14 cellular contexts compared by ENCODE assay signal in the genomic region with DNA sequence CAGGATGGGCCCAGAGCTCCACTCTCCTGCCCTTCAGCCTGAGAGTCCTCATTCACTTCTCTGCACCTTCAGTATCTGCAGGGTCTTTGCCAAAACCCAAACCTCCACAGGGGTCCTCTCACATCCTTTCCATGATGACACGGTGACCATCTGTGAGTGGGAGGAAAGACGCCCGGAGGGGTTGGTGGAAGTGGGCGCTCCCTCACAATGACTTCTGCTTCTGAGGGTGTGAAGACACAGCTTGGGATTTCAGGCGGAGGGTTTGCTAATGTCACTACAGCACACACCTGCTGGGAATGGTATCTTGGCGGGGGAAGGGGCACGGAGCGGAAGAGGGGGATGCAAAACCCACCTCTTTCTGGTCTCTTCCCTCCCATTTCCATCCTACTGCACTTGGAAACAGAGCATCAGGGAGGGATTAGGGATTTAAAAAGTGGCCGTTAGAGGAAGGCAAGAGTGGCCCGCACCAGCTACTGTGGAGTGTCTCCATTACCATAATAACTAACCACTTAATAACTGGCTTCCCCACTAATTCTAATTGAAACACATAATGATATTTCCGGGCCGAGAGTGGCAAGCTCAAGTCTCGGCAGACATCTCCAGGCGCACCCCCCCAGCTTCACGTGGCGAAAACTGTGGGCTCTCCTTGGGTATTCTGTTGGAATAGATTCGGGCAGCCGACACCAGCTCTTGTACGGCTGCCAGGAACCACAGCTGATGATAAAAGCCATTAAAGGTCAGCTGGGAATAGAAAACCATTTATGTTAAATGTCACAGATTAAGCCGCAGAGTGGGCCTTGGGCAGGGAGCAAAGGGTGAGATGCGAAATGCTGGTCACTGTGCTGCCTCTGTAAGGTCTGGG.
A peak's percentile ranks its signal among the peaks of the same experiment; 100 is the strongest.
DNase-seq lines count a peak whose midpoint lies in the region; ATAC-seq lines count a peak whose summit lies in the region.
"Had no signal": no experiment of that assay in that cellular context is flagged by ENCODE, and none has a peak within 500 bp of the region (broad histone marks: within the 10 kb centered on the region; RNA-seq: fewer than 3 reads in every experiment).

No MANE protein-coding gene starts in this region.

- intact Hi-C loops in left ventricle myocardium superior (cut with micrococcal nuclease), result no loop called here

- peak; percentile 49 for ATAC-seq in left ventricle myocardium superior
- no peak for ATAC-seq in GM21367 (IDR thresholded peaks at IDR 0.05; ENCODE audit: unreplicated experiment)
- no peak for ATAC-seq in HG03432 (IDR thresholded peaks at IDR 0.05; ENCODE audit: unreplicated experiment)
- ATAC-seq: left lung, psoas muscle had no signal

- DNase-seq in COLO829 (ENCODE audit: low spot score) (peak; percentile 45), NCI-H1417 (lab: John Stamatoyannopoulos, UW) (peak; percentile 73 to 97 (median 91)), NCI-H774 (lab: John Stamatoyannopoulos, UW) (peak; percentile 53), left ventricle myocardium superior (peak; percentile 52), GF-D8 (lab: John Stamatoyannopoulos, UW) (no peak)
- no peak for DNase-seq in activated T-cell treated with anti-CD3 and anti-CD28 coated beads, Interleukin-2, amount 50 U/mL, for 48 hours
- DNase-seq: activated CD4-positive, alpha-beta T cell treated with anti-CD3 and anti-CD28 coated beads, Interleukin-2, amount 50 U/mL, for 4 hours; aorta; C1 segment of cervical spinal cord; naive thymus-derived CD4-positive, alpha-beta T cell; psoas muscle had no signal

Comparison
In these comparisons a context has a peak if more than half of its experiments do, and no peak if none do; other contexts are left out.
1. DNase-seq: peak in COLO829 (single experiment), NCI-H1417 (3 of 3), NCI-H774 (single experiment) and left ventricle myocardium superior (single experiment); none in GF-D8 (single experiment) and activated T-cell treated with anti-CD3 and anti-CD28 coated beads, Interleukin-2, amount 50 U/mL, for 48 hours (0 of 2).